8 cellular contexts compared by ENCODE assay signal in the genomic region with DNA sequence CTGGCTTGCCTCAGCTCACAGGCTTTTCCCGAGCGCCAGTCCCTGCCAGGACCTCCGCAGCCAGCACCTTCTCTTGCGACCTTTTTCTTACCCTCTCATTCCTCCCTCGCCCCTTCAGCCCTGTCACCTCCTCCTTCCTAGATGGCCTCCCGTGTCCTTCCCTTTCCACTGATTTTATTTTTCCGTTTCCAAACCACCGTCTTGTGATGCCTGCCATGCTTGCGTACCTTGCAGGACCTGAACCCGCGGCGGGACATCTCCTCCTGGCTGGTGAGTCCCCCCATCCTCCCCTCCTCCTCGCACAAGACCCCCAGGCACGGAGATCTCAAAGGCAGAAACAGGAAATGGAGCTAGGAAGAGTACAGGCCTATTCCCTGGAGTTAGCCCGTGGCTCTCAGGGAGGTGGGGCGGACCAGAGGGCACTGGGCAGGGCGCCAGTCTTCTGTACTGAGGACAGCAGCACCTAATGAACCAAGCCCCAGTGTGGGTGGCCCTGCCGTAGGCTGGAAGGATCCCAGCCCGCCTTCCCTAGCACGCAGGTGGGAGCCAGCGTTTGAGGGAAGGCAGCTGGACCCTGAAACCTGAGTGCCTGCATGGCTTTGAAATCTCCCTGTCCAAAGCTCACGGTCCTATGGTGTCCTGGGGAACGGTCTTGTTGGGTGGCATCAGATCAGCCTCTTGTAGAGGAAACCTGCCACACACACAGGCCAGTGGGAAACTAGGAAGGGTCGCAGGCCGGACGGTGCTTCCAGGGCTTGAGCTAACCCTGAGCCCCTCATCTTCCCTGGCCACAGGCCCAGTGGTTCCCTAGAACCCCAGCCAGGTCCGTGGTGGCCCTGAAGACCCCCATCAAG. TPM values are rescaled to one million over a fixed set of nuclear protein-coding genes. Genes with fewer than 3 reads are reported as not detected.
DNase-seq lines count a peak whose midpoint lies in the region; ATAC-seq and TF ChIP-seq lines count a peak whose summit lies in the region.

No MANE protein-coding gene starts in this region.

- H3K4me3 ChIP-seq in iPS DF 6.9 (ENCODE audit: low read length) (peak overlapping the region; percentile 63), sigmoid colon (peak overlapping the region; percentile 63 to 84 (median 80))

- H3K4me1 ChIP-seq in iPS DF 6.9 (ENCODE audit: control insufficient read depth, insufficient read depth, low read length) (peaks cover 9% of the 10 kb centered on the region), sigmoid colon (peaks cover 2 to 44% (median 39%) of the 10 kb centered on the region in 4 donors)

- H3K36me3 ChIP-seq in iPS DF 6.9 (ENCODE audit: control insufficient read depth, insufficient read depth, low read length) (peaks cover 7% of the 10 kb centered on the region), sigmoid colon (peaks cover 0 to 13% (median 3%) of the 10 kb centered on the region in 4 donors)

- H3K4me3 Mint-ChIP-seq in activated CD8-positive, alpha-beta memory T cell treated with anti-CD3 and anti-CD28 coated beads, Interleukin-2, amount 10 ng/mL, durations not matched to agents 7 days and 5 days: peak overlapping the region; percentile 94

- no peaks in the 10 kb centered on the region for H3K27me3 Mint-ChIP-seq in activated CD8-positive, alpha-beta memory T cell treated with anti-CD3 and anti-CD28 coated beads, Interleukin-2, amount 10 ng/mL, durations not matched to agents 7 days and 5 days

- H3K27me3 ChIP-seq in iPS DF 6.9 (ENCODE audit: control insufficient read depth, insufficient read depth, low read length): peaks cover 5% of the 10 kb centered on the region; the same call in 1 of the 2 replicates
- H3K27me3 ChIP-seq in sigmoid colon: no peaks in the 10 kb centered on the region

- WGBS in iPS DF 6.9 (ENCODE audit: insufficient coverage, insufficient read length): no CpG with 5 or more reads among the region's 27 CpGs
- 5 to 25% methylated on average over 27 of the region's 27 CpGs for WGBS in sigmoid colon, 2 donors

- intact Hi-C loops in sigmoid colon (cut with DNase I): loop anchor here (1.0 to 5.0 kb wide), 3 partner anchors 20 to 69 kb away; partner anchors contain the start of gene PIP4K2B

- no peaks in the 10 kb centered on the region for H3K9me3 Mint-ChIP-seq in activated CD8-positive, alpha-beta memory T cell treated with anti-CD3 and anti-CD28 coated beads, Interleukin-2, amount 10 ng/mL, durations not matched to agents 7 days and 5 days (ENCODE audit: low read depth)

- no peak overlapping the region for H3K27ac ChIP-seq in iPS DF 6.9 (ENCODE audit: low read length)
- H3K27ac ChIP-seq in sigmoid colon: peak overlapping the region; percentile 87 to 94 (median 90)

- peak overlapping the region; percentile 88 for H3K27ac Mint-ChIP-seq in activated CD8-positive, alpha-beta memory T cell treated with anti-CD3 and anti-CD28 coated beads, Interleukin-2, amount 10 ng/mL, durations not matched to agents 7 days and 5 days

- CTCF ChIA-PET in activated CD8-positive, alpha-beta memory T cell treated with anti-CD3 and anti-CD28 coated beads, Interleukin-2, amount 10 ng/mL, durations not matched to agents 7 days and 5 days (lab: Charles Lee): interaction anchor here (0.6 to 8.7 kb wide), 15 partner anchors 12 to 172 kb away, joined by 3 to 232 read pairs (median 3); partner anchors contain the start of genes EPOP and MLLT6

- no peak for DNase-seq in activated CD8-positive, alpha-beta memory T cell treated with anti-CD3 and anti-CD28 coated beads, Interleukin-2, amount 10 ng/mL, durations not matched to agents 7 days and 5 days
- DNase-seq in activated CD8-positive, alpha-beta memory T cell treated with anti-CD3 and anti-CD28 coated beads, Interleukin-2, amount 50 U/mL, for 48 hours: no peak
- DNase-seq in NCI-H510A (lab: John Stamatoyannopoulos, UW) (peak; percentile 49), amniotic epithelial cell (ENCODE audit: low read depth) (peak; percentile 58), iPS DF 6.9 (ENCODE audit: low read depth, low spot score) (no peak), sigmoid colon (peak; percentile 93), NCI-H2107 treated with DMSO at 0.1 percent for 48 hours (lab: John Stamatoyannopoulos, UW; ENCODE audit: unreplicated experiment) (no peak)

- TF ChIP-seq EP300 in sigmoid colon (IDR thresholded peaks at IDR 0.05): no peak

- ATAC-seq in activated CD8-positive, alpha-beta memory T cell treated with anti-CD3 and anti-CD28 coated beads, Interleukin-2, amount 10 ng/mL, durations not matched to agents 7 days and 5 days: no peak
- no peak for ATAC-seq in HG03025 (IDR thresholded peaks at IDR 0.05; ENCODE audit: low FRiP score, unreplicated experiment)

- TF ChIP-seq CTCF in sigmoid colon (IDR thresholded peaks at IDR 0.05): no peak

- H3K9me3 ChIP-seq in iPS DF 6.9 (ENCODE audit: control insufficient read depth, insufficient read depth, low read length) (no peaks in the 10 kb centered on the region), sigmoid colon (no peaks in the 10 kb centered on the region)

- H3K4me1 Mint-ChIP-seq in activated CD8-positive, alpha-beta memory T cell treated with anti-CD3 and anti-CD28 coated beads, Interleukin-2, amount 10 ng/mL, durations not matched to agents 7 days and 5 days: peaks cover 72% of the 10 kb centered on the region

- TF ChIP-seq POLR2A in sigmoid colon (IDR thresholded peaks at IDR 0.05): peak in 1 of 2 donors; percentile 56

- H3K36me3 Mint-ChIP-seq in activated CD8-positive, alpha-beta memory T cell treated with anti-CD3 and anti-CD28 coated beads, Interleukin-2, amount 10 ng/mL, durations not matched to agents 7 days and 5 days: peaks cover 11% of the 10 kb centered on the region

RNA-seq across cellular contexts. Expression of gene CISD3, which starts 0.6 kb away (rescaled TPM):
- 10 to 100 TPM; 51.3 to 54.3 TPM for total RNA-seq in activated CD8-positive, alpha-beta memory T cell treated with anti-CD3 and anti-CD28 coated beads, Interleukin-2, amount 10 ng/mL, durations not matched to agents 7 days and 5 days
- total RNA-seq in sigmoid colon: 10 to 100 TPM in 3 of 4 donors, 1 to 10 TPM in 1; 9.2 to 19.3 (median 14.6) TPM
- polyA plus RNA-seq in sigmoid colon: 100 to 1,000 TPM; 104 to 115 (median 108) TPM

RNA-seq across cellular contexts. Expression of gene PCGF2, which starts 17.4 kb away (rescaled TPM):
- 1 to 10 TPM; 2.1 to 2.5 TPM for total RNA-seq in activated CD8-positive, alpha-beta memory T cell treated with anti-CD3 and anti-CD28 coated beads, Interleukin-2, amount 10 ng/mL, durations not matched to agents 7 days and 5 days
- total RNA-seq in sigmoid colon: 1 to 10 TPM; 4.3 to 8.9 (median 5.6) TPM
- polyA plus RNA-seq in sigmoid colon: 10 to 100 TPM; 19.6 to 32.6 (median 22.8) TPM

RNA-seq across cellular contexts. Expression of gene PSMB3, which starts 21.8 kb away (rescaled TPM):
- total RNA-seq in activated CD8-positive, alpha-beta memory T cell treated with anti-CD3 and anti-CD28 coated beads, Interleukin-2, amount 10 ng/mL, durations not matched to agents 7 days and 5 days: 100 to 1,000 TPM; 246 to 303 TPM
- 100 to 1,000 TPM; 135 to 198 (median 153) TPM for total RNA-seq in sigmoid colon
- polyA plus RNA-seq in sigmoid colon: 100 to 1,000 TPM; 246 to 280 (median 258) TPM

RNA-seq across cellular contexts. Expression of gene MLLT6, which starts 25.7 kb away (rescaled TPM):
- 100 to 1,000 TPM; 223 to 247 TPM for total RNA-seq in activated CD8-positive, alpha-beta memory T cell treated with anti-CD3 and anti-CD28 coated beads, Interleukin-2, amount 10 ng/mL, durations not matched to agents 7 days and 5 days
- 10 to 100 TPM; 48.9 to 90.3 (median 69.9) TPM for total RNA-seq in sigmoid colon
- polyA plus RNA-seq in sigmoid colon: 10 to 100 TPM; 15.3 to 86.5 (median 16.2) TPM

RNA-seq across cellular contexts. Expression of gene EPOP, which starts 56.0 kb away (rescaled TPM):
- total RNA-seq in activated CD8-positive, alpha-beta memory T cell treated with anti-CD3 and anti-CD28 coated beads, Interleukin-2, amount 10 ng/mL, durations not matched to agents 7 days and 5 days: 10 to 100 TPM; 10.4 to 20.1 TPM
- total RNA-seq in sigmoid colon: 1 to 10 TPM in 2 of 4 donors, under 1 TPM in 2; 0.36 to 2.8 (median 1.3) TPM
- 1 to 10 TPM in 1 of 3 donors, not detected in 2; 2.4 TPM for polyA plus RNA-seq in sigmoid colon

Comparison
In these comparisons a context has a peak if more than half of its experiments do, and no peak if none do; other contexts are left out.
1. DNase-seq: peak in NCI-H510A (single experiment), amniotic epithelial cell (single experiment) and sigmoid colon (single experiment); none in activated CD8-positive, alpha-beta memory T cell treated with anti-CD3 and anti-CD28 coated beads, Interleukin-2, amount 10 ng/mL, durations not matched to agents 7 days and 5 days (single experiment), activated CD8-positive, alpha-beta memory T cell treated with anti-CD3 and anti-CD28 coated beads, Interleukin-2, amount 50 U/mL, for 48 hours (single experiment), iPS DF 6.9 (single experiment) and NCI-H2107 treated with DMSO at 0.1 percent for 48 hours (single experiment).